In genomic region chr9:83569326-83569725, GRCh38 we compare ENCODE assay signal across 15 cellular contexts.
DNase-seq lines count a peak whose midpoint lies in the region.
"Had no signal": no experiment of that assay in that cellular context is flagged by ENCODE, and none has a peak within 500 bp of the region (broad histone marks: within the 10 kb centered on the region; RNA-seq: fewer than 3 reads in every experiment).

No MANE protein-coding gene starts in this region.

- DNase-seq in SIG-M5 treated with dmso at 0.1 percent for 504 hours (lab: John Stamatoyannopoulos, UW; ENCODE audit: unreplicated experiment) (peak; percentile 56), SIG-M5 (lab: John Stamatoyannopoulos, UW) (no peak), KG1 (lab: John Stamatoyannopoulos, UW) (peak; percentile 68), SKM-1 (lab: John Stamatoyannopoulos, UW; ENCODE audit: unreplicated experiment) (peak; percentile 49), pons (ENCODE audit: low spot score) (peak; percentile 62), NCI-H524 (lab: John Stamatoyannopoulos, UW) (no peak), NCI-H2227 (lab: John Stamatoyannopoulos, UW; ENCODE audit: unreplicated experiment) (no peak), cerebellar nuclear complex (lab: John Stamatoyannopoulos, UW) (no peak)
- DNase-seq: activated CD4-positive, alpha-beta T cell treated with anti-CD3 and anti-CD28 coated beads, Interleukin-2, amount 50 U/mL, for 4 hours; activated naive CD4-positive, alpha-beta T cell treated with anti-CD3 and anti-CD28 coated beads, Interleukin-2, amount 10 ng/mL, durations not matched to agents 7 days and 5 days; central memory CD4-positive, alpha-beta T cell; erythroblast; gastrocnemius medialis; NCI-H1436; SW 1271 had no signal

Comparison
In these comparisons a context has a peak if more than half of its experiments do, and no peak if none do; other contexts are left out.
1. DNase-seq: peak in SIG-M5 treated with dmso at 0.1 percent for 504 hours (single experiment), KG1 (single experiment), SKM-1 (single experiment) and pons (single experiment); none in SIG-M5 (single experiment), NCI-H524 (0 of 2), NCI-H2227 (single experiment) and cerebellar nuclear complex (0 of 2).